In the genomic region with DNA sequence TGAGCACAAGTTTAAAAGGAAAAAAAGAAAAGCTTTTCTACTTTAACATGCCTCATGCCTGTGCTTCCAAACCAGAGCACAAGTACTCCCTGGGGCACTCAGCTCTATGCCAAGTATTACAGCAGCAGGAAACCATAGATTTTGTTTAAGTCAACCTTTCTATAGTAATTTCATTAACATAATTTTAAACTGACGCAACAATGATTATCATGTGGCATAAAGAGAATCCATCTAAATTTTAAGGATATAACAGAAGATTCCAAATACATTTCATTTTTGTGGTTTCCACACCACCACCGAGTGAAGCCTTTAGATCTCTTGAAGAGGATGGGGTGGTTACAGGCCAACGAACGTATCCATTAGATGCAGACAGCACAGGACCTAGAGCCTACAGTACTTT, we compare ENCODE assay signal across 12 cellular contexts.
DNase-seq lines count a peak whose midpoint lies in the region; ATAC-seq lines count a peak whose summit lies in the region.
"Had no signal": no experiment of that assay in that cellular context is flagged by ENCODE, and none has a peak within 500 bp of the region (broad histone marks: within the 10 kb centered on the region; RNA-seq: fewer than 3 reads in every experiment).

No MANE protein-coding gene starts in this region.

- H3K27ac ChIP-seq in CD4-positive, CD25-positive, alpha-beta regulatory T cell (ENCODE audit: insufficient read depth, low read length, poor library complexity, severe bottlenecking), result no peak overlapping the region
- H3K27ac ChIP-seq in substantia nigra (ENCODE audit: low read depth, low read length, poor library complexity, severe bottlenecking), result no peak overlapping the region
- H3K27ac ChIP-seq: epithelial cell of prostate had no signal

- no peaks in the 10 kb centered on the region for H3K9me3 ChIP-seq in CD4-positive, CD25-positive, alpha-beta regulatory T cell (ENCODE audit: control insufficient read depth in 2 of 2, low read length in 2 of 2)

- no peak overlapping the region for H3K4me3 ChIP-seq in CD4-positive, CD25-positive, alpha-beta regulatory T cell (ENCODE audit: low read depth, low read length)

- H3K27me3 ChIP-seq in CD4-positive, CD25-positive, alpha-beta regulatory T cell (ENCODE audit: control insufficient read depth, insufficient read depth, low read length), result no peaks in the 10 kb centered on the region

- H3K4me1 Mint-ChIP-seq in CD4-positive, CD25-positive, alpha-beta regulatory T cell, result peaks cover 31 to 85% (median 73%) of the 10 kb centered on the region in 4 donors

- H3K27me3 Mint-ChIP-seq in CD4-positive, CD25-positive, alpha-beta regulatory T cell, result no peaks in the 10 kb centered on the region

- no peak for DNase-seq in CD4-positive, CD25-positive, alpha-beta regulatory T cell
- no peak for DNase-seq in stimulated activated CD4-positive, alpha-beta T cell treated with anti-CD3 and anti-CD28 coated beads, Interleukin-1b, Interleukin-23, amount 100 ng/mL, for 48 hours
- DNase-seq in AG08395 (ENCODE audit: low spot score) (no peak), NCI-H2196 (lab: John Stamatoyannopoulos, UW; ENCODE audit: unreplicated experiment) (no peak), substantia nigra (lab: John Stamatoyannopoulos, UW) (no peak)
- DNase-seq: NCI-H510A treated with DMSO at 0.1 percent for 48 hours; stimulated activated CD8-positive, alpha-beta memory T cell treated with anti-CD3 and anti-CD28 coated beads, Interleukin-4, amount 100 ng/mL, for 48 hours had no signal

- peaks cover 4% of the 10 kb centered on the region for H3K36me3 ChIP-seq in CD4-positive, CD25-positive, alpha-beta regulatory T cell (ENCODE audit: control insufficient read depth, insufficient read depth, low read length)

- no peaks in the 10 kb centered on the region for H3K4me1 ChIP-seq in CD4-positive, CD25-positive, alpha-beta regulatory T cell (ENCODE audit: control insufficient read depth, insufficient read depth, low read length, poor library complexity, severe bottlenecking)

- H3K9me3 Mint-ChIP-seq in CD4-positive, CD25-positive, alpha-beta regulatory T cell, result peaks cover 0 to 4% (median 0%) of the 10 kb centered on the region in 7 donors

- H3K4me3 Mint-ChIP-seq in CD4-positive, CD25-positive, alpha-beta regulatory T cell, result peak overlapping the region in 1 of 4 donors; percentile 23
- H3K4me3 Mint-ChIP-seq: neural crest cell had no signal

- peaks cover 31% of the 10 kb centered on the region for H3K36me3 Mint-ChIP-seq in CD4-positive, CD25-positive, alpha-beta regulatory T cell

- no peak for ATAC-seq in CD4-positive, CD25-positive, alpha-beta regulatory T cell (ENCODE audit: low read depth in 2 of 2)
- ATAC-seq in GM21360 (IDR thresholded peaks at IDR 0.05; ENCODE audit: unreplicated experiment) (peak; percentile 20), HG03520 (IDR thresholded peaks at IDR 0.05; ENCODE audit: unreplicated experiment) (peak; percentile 10), esophagus mucosa (peak; percentile 55)

- peak overlapping the region in 2 of 3 donors; percentile 11 to 52 for H3K27ac Mint-ChIP-seq in CD4-positive, CD25-positive, alpha-beta regulatory T cell

Comparison
In these comparisons a context has a peak if more than half of its experiments do, and no peak if none do; other contexts are left out.
1. ATAC-seq: peak in GM21360 (single experiment), HG03520 (single experiment) and esophagus mucosa (single experiment); none in CD4-positive, CD25-positive, alpha-beta regulatory T cell (0 of 2).